Comparison of ENCODE assay signal across 9 cellular contexts in the genomic region with DNA sequence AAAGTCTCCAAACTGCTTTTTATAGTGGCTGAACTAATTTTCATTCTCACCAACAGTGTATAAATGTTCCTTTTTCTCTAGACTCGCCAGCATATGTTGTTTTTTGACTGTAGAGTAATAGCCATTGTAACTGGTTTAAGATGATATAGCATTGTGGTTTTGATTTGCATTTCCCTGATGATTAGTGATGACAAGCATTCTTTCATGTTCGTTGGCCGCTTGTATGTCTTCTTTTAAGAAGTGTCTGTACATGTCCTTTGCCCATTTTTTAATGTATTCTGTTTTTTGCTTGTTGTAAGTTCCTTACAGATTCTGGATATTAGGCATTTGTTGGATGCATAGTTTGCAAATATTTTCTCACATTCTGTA.
DNase-seq lines count a peak whose midpoint lies in the region; ATAC-seq, FAIRE-seq and TF ChIP-seq lines count a peak whose summit lies in the region.
"Had no signal": no experiment of that assay in that cellular context is flagged by ENCODE, and none has a peak within 500 bp of the region (broad histone marks: within the 10 kb centered on the region; RNA-seq: fewer than 3 reads in every experiment).

No MANE protein-coding gene starts in this region.

- peak overlapping the region; percentile 90 for H2AFZ ChIP-seq in KMS-11 (ENCODE audit: low read depth)

- DNase-seq in bronchial epithelial cell (ENCODE audit: low read depth) (peak; percentile 29), ureter (ENCODE audit: low spot score) (no peak), SKM-1 treated with dmso at 0.1 percent for 144 hours (lab: John Stamatoyannopoulos, UW; ENCODE audit: unreplicated experiment) (no peak), NAMALWA (ENCODE audit: low spot score) (no peak)
- DNase-seq: pancreas had no signal

- FAIRE-seq in bronchial epithelial cell (lab: Jason Lieb, UNC) = no peak
- FAIRE-seq: pancreas had no signal

- H3K9me3 Mint-ChIP-seq in stimulated activated memory B cell treated with anti-CD40 and anti-IgM and Interleukin-4, amounts not matched to agents 10 μg/mL and 1 μg/mL and 100 μg/mL, for 72 hours = peaks cover 7% of the 10 kb centered on the region

- H3K27me3 ChIP-seq in KMS-11 (ENCODE audit: insufficient read depth, low read depth) (no peaks in the 10 kb centered on the region), bronchial epithelial cell (ENCODE audit: control insufficient read depth, insufficient read depth, low read length) (no peaks in the 10 kb centered on the region)
- H3K27me3 ChIP-seq: pancreas had no signal

- H3K27me3 Mint-ChIP-seq in stimulated activated memory B cell treated with anti-CD40 and anti-IgM and Interleukin-4, amounts not matched to agents 10 μg/mL and 1 μg/mL and 100 μg/mL, for 72 hours = no peaks in the 10 kb centered on the region

- H3K36me3 Mint-ChIP-seq in stimulated activated memory B cell treated with anti-CD40 and anti-IgM and Interleukin-4, amounts not matched to agents 10 μg/mL and 1 μg/mL and 100 μg/mL, for 72 hours = peaks cover 17% of the 10 kb centered on the region

- peaks cover 24% of the 10 kb centered on the region for H3K4me1 Mint-ChIP-seq in stimulated activated memory B cell treated with anti-CD40 and anti-IgM and Interleukin-4, amounts not matched to agents 10 μg/mL and 1 μg/mL and 100 μg/mL, for 72 hours

- H4K20me1 ChIP-seq in KMS-11 (ENCODE audit: insufficient read depth) = no peaks in the 10 kb centered on the region

- H3K4me3 ChIP-seq in KMS-11 (IDR thresholded peaks at IDR 0.05; ENCODE audit: insufficient read depth, low read depth, low read length) (no peak overlapping the region), bronchial epithelial cell (ENCODE audit: low read depth, low read length) (no peak overlapping the region)

- peak overlapping the region; percentile 93 for H3K4me3 Mint-ChIP-seq in stimulated activated memory B cell treated with anti-CD40 and anti-IgM and Interleukin-4, amounts not matched to agents 10 μg/mL and 1 μg/mL and 100 μg/mL, for 72 hours

- H3K4me2 ChIP-seq in KMS-11 = peak overlapping the region; percentile 84

- H3K36me3 ChIP-seq in KMS-11 (ENCODE audit: insufficient read depth) (no peaks in the 10 kb centered on the region), bronchial epithelial cell (ENCODE audit: control insufficient read depth, insufficient read depth, low read length) (no peaks in the 10 kb centered on the region)
- H3K36me3 ChIP-seq: pancreas had no signal

- peak overlapping the region; percentile 95 for H3K27ac Mint-ChIP-seq in stimulated activated memory B cell treated with anti-CD40 and anti-IgM and Interleukin-4, amounts not matched to agents 10 μg/mL and 1 μg/mL and 100 μg/mL, for 72 hours

- TF ChIP-seq CTCF in KMS-11 (conservative IDR thresholded peaks at IDR 0.05; ENCODE audit: low read depth, low read length) (no peak), bronchial epithelial cell (IDR thresholded peaks at IDR 0.05; ENCODE audit: insufficient read depth, low read length, severe bottlenecking) (no peak)

- peak overlapping the region; percentile 77 for H3K27ac ChIP-seq in KMS-11

- peak; percentile 66 for ATAC-seq in GM18498 (IDR thresholded peaks at IDR 0.05; ENCODE audit: unreplicated experiment)
- ATAC-seq in GM21576 (IDR thresholded peaks at IDR 0.05; ENCODE audit: unreplicated experiment) = peak; percentile 41
- ATAC-seq in stimulated activated memory B cell treated with anti-CD40 and anti-IgM and Interleukin-4, amounts not matched to agents 10 μg/mL and 1 μg/mL and 100 μg/mL, for 72 hours = peak; percentile 63

- H3K79me2 ChIP-seq in KMS-11 (ENCODE audit: insufficient read depth, low read depth) = no peaks in the 10 kb centered on the region

- peaks cover 20% of the 10 kb centered on the region for H3K4me1 ChIP-seq in KMS-11 (ENCODE audit: low read depth, poor library complexity, severe bottlenecking)
- H3K4me1 ChIP-seq: pancreas had no signal

- peak overlapping the region; percentile 64; the same call in 1 of the 2 replicates for H3K9ac ChIP-seq in KMS-11
